16 cellular contexts compared by ENCODE assay signal in genomic region chr1:113895084-113895483, GRCh38.
DNase-seq lines count a peak whose midpoint lies in the region; ATAC-seq lines count a peak whose summit lies in the region.
"Had no signal": no experiment of that assay in that cellular context is flagged by ENCODE, and none has a peak within 500 bp of the region (broad histone marks: within the 10 kb centered on the region; RNA-seq: fewer than 3 reads in every experiment).

No MANE protein-coding gene starts in this region.

- peak overlapping the region; percentile 17; the same call in 1 of the 2 replicates for H3K27ac ChIP-seq in SK-N-MC
- H3K27ac ChIP-seq: PC-9, RWPE1 had no signal

- H3K4me3 Mint-ChIP-seq in activated naive CD4-positive, alpha-beta T cell treated with anti-CD3 and anti-CD28 coated beads, Interleukin-2, amount 50 U/mL, for 24 hours, result no peak overlapping the region
- no peak overlapping the region for H3K4me3 Mint-ChIP-seq in memory B cell
- H3K4me3 Mint-ChIP-seq: HFFc6 had no signal

- peak overlapping the region; percentile 9 for H3K27ac Mint-ChIP-seq in activated naive CD4-positive, alpha-beta T cell treated with anti-CD3 and anti-CD28 coated beads, Interleukin-2, amount 50 U/mL, for 24 hours
- H3K27ac Mint-ChIP-seq in memory B cell, result peak overlapping the region; percentile 52
- H3K27ac Mint-ChIP-seq: HFFc6 had no signal

- no peaks in the 10 kb centered on the region for H3K27me3 Mint-ChIP-seq in activated naive CD4-positive, alpha-beta T cell treated with anti-CD3 and anti-CD28 coated beads, Interleukin-2, amount 50 U/mL, for 24 hours
- H3K27me3 Mint-ChIP-seq in memory B cell, result no peaks in the 10 kb centered on the region

- no peak for ATAC-seq in memory B cell (ENCODE audit: low read depth)

- no peak overlapping the region for H3K9ac ChIP-seq in SK-N-MC (ENCODE audit: insufficient read length)

- peaks cover 20% of the 10 kb centered on the region for H3K36me3 Mint-ChIP-seq in activated naive CD4-positive, alpha-beta T cell treated with anti-CD3 and anti-CD28 coated beads, Interleukin-2, amount 50 U/mL, for 24 hours
- H3K36me3 Mint-ChIP-seq in memory B cell, result peaks cover 31% of the 10 kb centered on the region

- no peak for DNase-seq in activated naive CD4-positive, alpha-beta T cell (lab: John Stamatoyannopoulos, UW)
- DNase-seq in SK-N-MC (ENCODE audit: low read depth, low spot score) (no peak), memory B cell (ENCODE audit: low spot score in 2 of 2) (no peak), superior temporal gyrus (ENCODE audit: extremely low spot score) (peak; percentile 35), middle frontal gyrus (ENCODE audit: extremely low spot score, low spot score) (no peak), NCI-H2171 (lab: John Stamatoyannopoulos, UW) (no peak)
- DNase-seq: HFFc6, KBM-7, NCI-H1417 treated with DMSO at 0.1 percent for 48 hours, NCI-H187 treated with DMSO at 0.1 percent for 48 hours, NCI-H345, NCI-H524 treated with DMSO at 0.1 percent for 48 hours, PC-9, SIG-M5 had no signal

- H3K9me3 ChIP-seq in SK-N-MC (ENCODE audit: low read depth, low read length), result no peaks in the 10 kb centered on the region

- peaks cover 59% of the 10 kb centered on the region for H3K36me3 ChIP-seq in SK-N-MC (ENCODE audit: insufficient read depth, low read length)

- no peaks in the 10 kb centered on the region for H3K9me3 Mint-ChIP-seq in activated naive CD4-positive, alpha-beta T cell treated with anti-CD3 and anti-CD28 coated beads, Interleukin-2, amount 50 U/mL, for 24 hours
- H3K9me3 Mint-ChIP-seq in memory B cell, result no peaks in the 10 kb centered on the region
- H3K9me3 Mint-ChIP-seq: HFFc6 had no signal

- H3K4me3 ChIP-seq in SK-N-MC, result no peak overlapping the region
- H3K4me3 ChIP-seq: PC-9 had no signal

- peaks cover 50% of the 10 kb centered on the region for H3K4me1 Mint-ChIP-seq in activated naive CD4-positive, alpha-beta T cell treated with anti-CD3 and anti-CD28 coated beads, Interleukin-2, amount 50 U/mL, for 24 hours
- peaks cover 4% of the 10 kb centered on the region for H3K4me1 Mint-ChIP-seq in memory B cell
